Comparison of ENCODE assay signal across 15 cellular contexts in the genomic region with DNA sequence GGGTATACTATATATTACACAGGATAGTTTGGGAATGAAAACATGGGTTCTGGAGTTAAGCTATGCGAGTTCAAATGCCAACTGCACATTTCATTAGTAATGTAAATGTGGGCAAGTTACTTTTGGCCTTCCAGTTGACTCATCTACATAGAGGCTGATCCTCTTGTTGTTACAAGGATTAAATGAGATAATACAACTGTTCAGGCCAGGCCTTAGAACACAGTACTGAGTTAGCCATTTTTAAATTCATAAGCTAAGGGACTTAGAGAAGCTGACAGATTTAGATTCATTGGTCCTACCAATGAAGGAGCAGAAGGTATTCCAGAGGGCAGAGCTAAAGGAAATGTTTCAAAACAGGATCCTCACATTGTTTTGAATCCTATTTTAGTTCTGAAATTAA. TPM values are rescaled to one million over a fixed set of nuclear protein-coding genes. Genes with fewer than 3 reads are reported as not detected.
A peak's percentile ranks its signal among the peaks of the same experiment; 100 is the strongest.
DNase-seq lines count a peak whose midpoint lies in the region; ATAC-seq and TF ChIP-seq lines count a peak whose summit lies in the region.
"Had no signal": no experiment of that assay in that cellular context is flagged by ENCODE, and none has a peak within 500 bp of the region (broad histone marks: within the 10 kb centered on the region; RNA-seq: fewer than 3 reads in every experiment).

No MANE protein-coding gene starts in this region.

- no peaks in the 10 kb centered on the region for H3K79me2 ChIP-seq in mammary epithelial cell (ENCODE audit: insufficient read depth, low read length)

- POLR2A ChIA-PET in MCF 10A (lab: Yijun Ruan, JAX): interaction anchor here (0.9 to 9.3 kb wide), 15 partner anchors 13 to 480 kb away, joined by 3 to 132 read pairs (median 4); partner anchors contain the start of genes ATF1, DIP2B and SLC11A2
- POLR2A ChIA-PET in naive thymus-derived CD4-positive, alpha-beta T cell (lab: Charles Lee): interaction anchor here (4.4 kb wide), 1 partner anchor 220 kb away, joined by 31 read pairs; the partner anchor contains the start of gene ATF1

- in situ Hi-C loops in mammary epithelial cell (cut with MboI; ENCODE audit: low sequenced_read_pairs in 2 of 2): no loop called here

- WGBS in mammary epithelial cell (ENCODE audit: low coverage, missing lambda C conversion rate): 100% methylated on average over 1 of the region's 1 CpG

- no peak overlapping the region for H3K4me3 Mint-ChIP-seq in MCF 10A (ENCODE audit: unreplicated experiment)
- no peak overlapping the region for H3K4me3 Mint-ChIP-seq in naive thymus-derived CD4-positive, alpha-beta T cell

- intact Hi-C loops in MCF 10A (cut with micrococcal nuclease): no loop called here
- intact Hi-C loops in mammary epithelial cell (cut with micrococcal nuclease): loop anchor here (5.0 kb wide), 1 partner anchor 42 kb away; the partner anchor contains the start of gene SLC11A2
- intact Hi-C loops in naive thymus-derived CD4-positive, alpha-beta T cell (cut with micrococcal nuclease): loop anchor here (5.0 to 10.0 kb wide), 2 partner anchors 42 to 480 kb away; partner anchors contain the start of genes DIP2B (in 1 of the 2) and SLC11A2 (in 1 of the 2)
- intact Hi-C loops in uterus (cut with DNase I; ENCODE audit: low total_unique reads): no loop called here

- H3K27me3 ChIP-seq in mammary epithelial cell (ENCODE audit: insufficient read depth, low read length): no peaks in the 10 kb centered on the region
- H3K27me3 ChIP-seq in naive thymus-derived CD4-positive, alpha-beta T cell (ENCODE audit: control insufficient read depth in 2 of 2, insufficient read depth in 2 of 2, low read length in 2 of 2): no peaks in the 10 kb centered on the region
- no peaks in the 10 kb centered on the region for H3K27me3 ChIP-seq in uterus

- H3K27me3 Mint-ChIP-seq in MCF 10A (ENCODE audit: insufficient read depth, unreplicated experiment): no peaks in the 10 kb centered on the region
- no peaks in the 10 kb centered on the region for H3K27me3 Mint-ChIP-seq in naive thymus-derived CD4-positive, alpha-beta T cell

- H3K9ac ChIP-seq in mammary epithelial cell (ENCODE audit: insufficient read depth, low read length): no peak overlapping the region

- no peak overlapping the region for H2AFZ ChIP-seq in mammary epithelial cell (ENCODE audit: low read depth, low read length)

- H3K27ac Mint-ChIP-seq in MCF 10A (ENCODE audit: low read depth, unreplicated experiment): peak overlapping the region; percentile 24
- peak overlapping the region in 6 of 9 donors; percentile 12 to 74 (median 40) for H3K27ac Mint-ChIP-seq in naive thymus-derived CD4-positive, alpha-beta T cell

- no peaks in the 10 kb centered on the region for H3K9me3 ChIP-seq in mammary epithelial cell (replicated peaks; ENCODE audit: insufficient read depth, low read length)
- H3K9me3 ChIP-seq in naive thymus-derived CD4-positive, alpha-beta T cell (ENCODE audit: control insufficient read depth in 2 of 3, low read length in 3 of 3): no peaks in the 10 kb centered on the region
- no peaks in the 10 kb centered on the region for H3K9me3 ChIP-seq in uterus

- TF ChIP-seq CTCF in MCF 10A (IDR thresholded peaks at IDR 0.05; ENCODE audit: unreplicated experiment): no peak
- no peak for TF ChIP-seq CTCF in mammary epithelial cell (conservative IDR thresholded peaks at IDR 0.05 in 1 of 2, IDR thresholded peaks at IDR 0.05 in 1 of 2; ENCODE audit: extremely low read depth in 1 of 2, insufficient read depth in 1 of 2, low read depth in 1 of 2, low read length in 2 of 2)
- TF ChIP-seq CTCF in epithelial cell of esophagus (IDR thresholded peaks at IDR 0.05; ENCODE audit: insufficient read depth, low read depth, low read length, missing control alignments): no peak
- no peak for TF ChIP-seq CTCF in uterus (IDR thresholded peaks at IDR 0.05)

- no peak overlapping the region for H3K4me2 ChIP-seq in mammary epithelial cell (ENCODE audit: insufficient read depth, low read depth, low read length)

- no peaks in the 10 kb centered on the region for H4K20me1 ChIP-seq in mammary epithelial cell (ENCODE audit: insufficient read depth, low read length)

- H3K4me1 Mint-ChIP-seq in MCF 10A (ENCODE audit: insufficient read depth, unreplicated experiment): peaks cover 11% of the 10 kb centered on the region
- peaks cover 0 to 27% (median 9%) of the 10 kb centered on the region in 7 donors for H3K4me1 Mint-ChIP-seq in naive thymus-derived CD4-positive, alpha-beta T cell

- no peak overlapping the region for H3K4me3 ChIP-seq in mammary epithelial cell (replicated peaks in 1 of 3; ENCODE audit: insufficient read depth in 1 of 3, low read depth in 2 of 3, low read length in 3 of 3)
- H3K4me3 ChIP-seq in epithelial cell of esophagus (ENCODE audit: low read length): no peak overlapping the region
- no peak overlapping the region for H3K4me3 ChIP-seq in naive thymus-derived CD4-positive, alpha-beta T cell (ENCODE audit: low read length)
- no peak overlapping the region for H3K4me3 ChIP-seq in uterus

- dilution Hi-C loops in mammary epithelial cell (cut with HindIII; ENCODE audit: low sequenced_read_pairs): loop anchor here (5.0 kb wide), 1 partner anchor 53 kb away; no protein-coding TSS in a partner anchor

- no peaks in the 10 kb centered on the region for H3K9me3 Mint-ChIP-seq in MCF 10A (ENCODE audit: unreplicated experiment)
- H3K9me3 Mint-ChIP-seq in naive thymus-derived CD4-positive, alpha-beta T cell: no peaks in the 10 kb centered on the region

- BruUV-seq in MCF 10A (replicated peaks; lab: Mats Ljungman, UMichigan) (no TSS peak), mammary epithelial cell (replicated peaks; lab: Mats Ljungman, UMichigan) (no TSS peak)

- peaks cover 7% of the 10 kb centered on the region for H3K4me1 ChIP-seq in mammary epithelial cell (ENCODE audit: insufficient read depth, low read length)
- H3K4me1 ChIP-seq in naive thymus-derived CD4-positive, alpha-beta T cell (ENCODE audit: control insufficient read depth in 2 of 2, insufficient read depth in 2 of 2, low read length in 2 of 2): no peaks in the 10 kb centered on the region
- H3K4me1 ChIP-seq in uterus: no peaks in the 10 kb centered on the region

- H3K27ac ChIP-seq in mammary epithelial cell (ENCODE audit: insufficient read depth, low read depth, low read length) (no peak overlapping the region), uterus (peak overlapping the region; percentile 60 to 81)
- H3K27ac ChIP-seq in naive thymus-derived CD4-positive, alpha-beta T cell (ENCODE audit: low read depth, low read length): no peak overlapping the region
- H3K27ac ChIP-seq: VCaP had no signal

- H3K36me3 ChIP-seq in mammary epithelial cell (ENCODE audit: insufficient read depth, low read length) (peaks cover 4% of the 10 kb centered on the region), uterus (no peaks in the 10 kb centered on the region)
- peaks cover 0 to 24% (median 0%) of the 10 kb centered on the region in 3 experiments for H3K36me3 ChIP-seq in naive thymus-derived CD4-positive, alpha-beta T cell (ENCODE audit: control insufficient read depth in 2 of 3, insufficient read depth in 3 of 3, low read length in 3 of 3)

- TF ChIP-seq POLR2A in uterus (IDR thresholded peaks at IDR 0.05): no peak

- H3K36me3 Mint-ChIP-seq in MCF 10A (ENCODE audit: insufficient read depth, unreplicated experiment): peaks cover 40% of the 10 kb centered on the region
- H3K36me3 Mint-ChIP-seq in naive thymus-derived CD4-positive, alpha-beta T cell: peaks cover 0 to 24% (median 6%) of the 10 kb centered on the region in 5 donors

- CTCF ChIA-PET in MCF 10A (lab: Yijun Ruan, JAX): interaction anchor here (0.5 to 6.3 kb wide), 18 partner anchors 12 to 356 kb away, joined by 3 to 122 read pairs (median 5); partner anchors contain the start of gene ATF1
- CTCF ChIA-PET in mammary epithelial cell (lab: Charles Lee; ENCODE audit: low non-redundant PET): no interaction called here
- CTCF ChIA-PET in naive thymus-derived CD4-positive, alpha-beta T cell (lab: Charles Lee): interaction anchor here (0.6 to 1.3 kb wide), 7 partner anchors 11 to 1934 kb away, joined by 3 to 4 read pairs (median 3); no protein-coding TSS in a partner anchor

- ATAC-seq in naive thymus-derived CD4-positive, alpha-beta T cell: no peak
- no peak for ATAC-seq in HG03095 (IDR thresholded peaks at IDR 0.05; ENCODE audit: unreplicated experiment)

- no peak for DNase-seq in MCF 10A (ENCODE audit: unreplicated experiment)
- no peak for DNase-seq in mammary epithelial cell
- DNase-seq in epithelial cell of esophagus (ENCODE audit: low read depth): peak; percentile 34
- DNase-seq in naive thymus-derived CD4-positive, alpha-beta T cell: no peak
- DNase-seq in uterus: no peak
- no peak for DNase-seq in stimulated activated CD8-positive, alpha-beta memory T cell treated with anti-CD3 and anti-CD28 coated beads, Interleukin-4, amount 100 ng/mL, for 48 hours
- no peak for DNase-seq in DMS 273 treated with DMSO at 0.1 percent for 48 hours (lab: John Stamatoyannopoulos, UW)
- DNase-seq: activated naive CD4-positive, alpha-beta T cell treated with anti-CD3 and anti-CD28 coated beads, Interleukin-2, amount 50 U/mL, for 16 hours; NCI-H2029 treated with DMSO at 0.1 percent for 48 hours; stimulated activated CD4-positive, alpha-beta T cell treated with anti-CD3 and anti-CD28 coated beads, Interleukin-1b, Interleukin-23, amount 100 ng/mL, for 48 hours had no signal

RNA-seq across cellular contexts. Expression of gene HIGD1C, which starts 32.6 kb away (rescaled TPM):
- total RNA-seq in MCF 10A (2022): not detected in 2 replicates
- not detected for total RNA-seq in mammary epithelial cell
- not detected for polyA plus RNA-seq in mammary epithelial cell
- polyA minus RNA-seq in mammary epithelial cell: not detected
- not detected for total RNA-seq in naive thymus-derived CD4-positive, alpha-beta T cell
- polyA plus RNA-seq in naive thymus-derived CD4-positive, alpha-beta T cell: not detected
- not detected for total RNA-seq in uterus
- total RNA-seq: glomerular endothelial cell, myocyte had no signal
- polyA plus RNA-seq: BJ had no signal

RNA-seq across cellular contexts. Expression of gene SLC11A2, which starts 41.3 kb away (rescaled TPM):
- total RNA-seq in MCF 10A (2022) (45.6 and 60.9 TPM in 2 replicates), mammary epithelial cell (10 to 100 TPM; 42.5 to 56.3 TPM), uterus (10 to 100 TPM; 22.9 to 71.0 (median 61.4) TPM)
- polyA plus RNA-seq in mammary epithelial cell: 23.9 TPM
- 143 TPM for polyA minus RNA-seq in mammary epithelial cell
- 10 to 100 TPM; 49.3 to 65.4 (median 61.0) TPM for total RNA-seq in naive thymus-derived CD4-positive, alpha-beta T cell
- polyA plus RNA-seq in naive thymus-derived CD4-positive, alpha-beta T cell: 10 to 100 TPM; 14.0 to 24.6 TPM

Comparison
In these comparisons a context has a peak if more than half of its experiments do, and no peak if none do; other contexts are left out.
1. intact Hi-C loops: an anchor here in mammary epithelial cell (5.0 kb wide) and naive thymus-derived CD4-positive, alpha-beta T cell (5.0 to 10.0 kb wide); none called in MCF 10A and uterus.
2. H3K27ac ChIP-seq: peak in uterus (2 of 2); none in mammary epithelial cell (single experiment) and naive thymus-derived CD4-positive, alpha-beta T cell (single experiment).